16 cellular contexts compared by ENCODE assay signal in the genomic region with DNA sequence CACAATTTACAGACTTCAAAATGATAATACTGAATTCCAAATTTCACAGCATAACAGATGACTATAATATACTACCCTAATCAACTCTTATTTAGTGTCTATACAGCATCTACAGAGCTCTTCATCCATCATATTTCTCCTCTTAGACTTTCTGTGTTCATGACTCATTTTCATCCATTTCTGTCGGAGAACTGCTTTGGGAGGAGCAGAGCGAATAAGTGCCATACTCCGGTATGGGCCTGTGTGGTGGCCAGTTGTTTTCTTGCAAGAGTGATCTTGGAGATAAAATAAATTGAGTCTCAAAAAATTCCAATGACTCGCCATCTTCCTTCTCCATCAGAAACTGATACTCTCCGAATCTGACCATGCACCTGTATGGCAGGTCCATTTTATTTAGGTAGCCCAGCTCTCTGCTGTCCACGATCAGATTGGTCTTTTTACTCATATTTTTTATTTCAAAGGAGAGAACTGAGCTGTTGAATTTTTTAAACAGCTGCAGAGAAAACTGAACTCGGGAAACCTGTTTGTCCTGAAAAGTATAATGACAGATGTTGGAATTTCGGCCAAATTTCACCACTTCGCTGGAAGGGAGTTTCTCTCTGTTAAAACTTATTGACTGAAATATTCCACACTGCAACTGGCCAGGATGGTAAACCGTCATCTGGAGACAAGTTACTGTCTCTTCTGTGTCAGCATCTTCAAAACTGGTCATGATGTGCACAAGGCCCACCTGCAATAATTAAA. TPM values are rescaled to one million over a fixed set of nuclear protein-coding genes. Genes with fewer than 3 reads are reported as not detected.
DNase-seq lines count a peak whose midpoint lies in the region; ATAC-seq and TF ChIP-seq lines count a peak whose summit lies in the region.
"Had no signal": no experiment of that assay in that cellular context is flagged by ENCODE, and none has a peak within 500 bp of the region (broad histone marks: within the 10 kb centered on the region; RNA-seq: fewer than 3 reads in every experiment).

No MANE protein-coding gene starts in this region.

- no peak overlapping the region for H2AFZ ChIP-seq in OCI-LY7 (ENCODE audit: low read length)

- H3K9me2 ChIP-seq in OCI-LY7 (ENCODE audit: insufficient read depth, low read length): no peaks in the 10 kb centered on the region

- H4K20me1 ChIP-seq in OCI-LY7 (ENCODE audit: insufficient read depth, low read length): peaks cover 31% of the 10 kb centered on the region

- no peaks in the 10 kb centered on the region for H3K9me3 Mint-ChIP-seq in activated naive CD4-positive, alpha-beta T cell treated with anti-CD3 and anti-CD28 coated beads, Interleukin-2, amount 50 U/mL, for 24 hours
- no peaks in the 10 kb centered on the region for H3K9me3 Mint-ChIP-seq in activated naive CD4-positive, alpha-beta T cell treated with anti-CD3 and anti-CD28 coated beads, Interleukin-2, amount 50 U/mL, for 72 hours
- H3K9me3 Mint-ChIP-seq in type B pancreatic cell: no peaks in the 10 kb centered on the region
- H3K9me3 Mint-ChIP-seq: activated T-helper 2 cell treated with anti-CD3 and anti-CD28 coated beads, Interferon-gamma antibody, Interleukin-2, Interleukin-4, amounts not matched to agents 10 μg/mL and 5 μg/mL and 100 μg/mL, durations not matched to agents 14 hours and 24 hours and 36 hours had no signal

- CTCF ChIA-PET in OCI-LY7 (lab: Charles Lee; ENCODE audit: unreplicated experiment): no interaction called here

- H3K36me3 Mint-ChIP-seq in activated naive CD4-positive, alpha-beta T cell treated with anti-CD3 and anti-CD28 coated beads, Interleukin-2, amount 50 U/mL, for 24 hours: peaks cover 16% of the 10 kb centered on the region
- H3K36me3 Mint-ChIP-seq in activated naive CD4-positive, alpha-beta T cell treated with anti-CD3 and anti-CD28 coated beads, Interleukin-2, amount 50 U/mL, for 72 hours: peaks cover 4 to 44% of the 10 kb centered on the region in 2 donors
- peaks cover 14% of the 10 kb centered on the region for H3K36me3 Mint-ChIP-seq in type B pancreatic cell

- H3K4me3 ChIP-seq in OCI-LY7 (ENCODE audit: low read depth, low read length, poor library complexity, severe bottlenecking): peak overlapping the region; percentile 4
- H3K4me3 ChIP-seq: heart left ventricle, mucosa of descending colon, spleen had no signal

- intact Hi-C loops in OCI-LY7 (cut with micrococcal nuclease; ENCODE audit: unreplicated experiment): no loop called here

- no peak for ATAC-seq in activated naive CD4-positive, alpha-beta T cell treated with anti-CD3 and anti-CD28 coated beads, Interleukin-2, amount 50 U/mL, for 72 hours
- ATAC-seq: mucosa of descending colon had no signal

- H3K79me2 ChIP-seq in OCI-LY7 (ENCODE audit: insufficient read depth, low read depth, low read length): peaks cover 88% of the 10 kb centered on the region

- H3K27ac Mint-ChIP-seq in activated naive CD4-positive, alpha-beta T cell treated with anti-CD3 and anti-CD28 coated beads, Interleukin-2, amount 50 U/mL, for 24 hours: peak overlapping the region; percentile 76
- no peak overlapping the region for H3K27ac Mint-ChIP-seq in activated naive CD4-positive, alpha-beta T cell treated with anti-CD3 and anti-CD28 coated beads, Interleukin-2, amount 50 U/mL, for 72 hours
- peak overlapping the region; percentile 65 for H3K27ac Mint-ChIP-seq in type B pancreatic cell
- H3K27ac Mint-ChIP-seq: activated T-helper 2 cell treated with anti-CD3 and anti-CD28 coated beads, Interferon-gamma antibody, Interleukin-2, Interleukin-4, amounts not matched to agents 10 μg/mL and 5 μg/mL and 100 μg/mL, durations not matched to agents 14 hours and 24 hours and 36 hours had no signal

- H3K9me3 ChIP-seq in OCI-LY7 (ENCODE audit: low read length): peaks cover 16% of the 10 kb centered on the region
- H3K9me3 ChIP-seq: heart left ventricle, mucosa of descending colon, spleen had no signal

- H3K4me2 ChIP-seq in OCI-LY7 (ENCODE audit: low read length): peak overlapping the region; percentile 96; the same call in 1 of the 2 replicates

- H3K4me1 Mint-ChIP-seq in activated naive CD4-positive, alpha-beta T cell treated with anti-CD3 and anti-CD28 coated beads, Interleukin-2, amount 50 U/mL, for 24 hours: peaks cover 75% of the 10 kb centered on the region
- peaks cover 14% of the 10 kb centered on the region for H3K4me1 Mint-ChIP-seq in type B pancreatic cell (ENCODE audit: unreplicated experiment)

- TF ChIP-seq CTCF in OCI-LY7 (conservative IDR thresholded peaks at IDR 0.05; ENCODE audit: low read length) (no peak), type B pancreatic cell (conservative IDR thresholded peaks at IDR 0.05) (no peak)

- POLR2A ChIA-PET in OCI-LY7 (lab: Charles Lee): interaction anchor here (0.6 to 1.8 kb wide), 6 partner anchors 8 to 130 kb away, joined by 3 to 4 read pairs (median 3); a partner anchor contains a TSS

- H3K27ac ChIP-seq in OCI-LY7 (ENCODE audit: low read depth, low read length, poor library complexity, severe bottlenecking) (peak overlapping the region; percentile 75), epithelial cell of prostate (peak overlapping the region; percentile 60)

- DNase-seq in activated naive CD4-positive, alpha-beta T cell treated with anti-CD3 and anti-CD28 coated beads, Interleukin-2, amount 50 U/mL, for 72 hours (ENCODE audit: low spot score in 2 of 2): no peak
- DNase-seq in OCI-LY7 (ENCODE audit: low spot score) (no peak), epithelial cell of prostate (ENCODE audit: low read depth, low spot score) (no peak), type B pancreatic cell (ENCODE audit: extremely low spot score, unreplicated experiment) (no peak), DMS79 treated with DMSO at 0.1 percent for 48 hours (lab: John Stamatoyannopoulos, UW) (no peak), mucosa of gallbladder (ENCODE audit: low spot score) (no peak)
- no peak for DNase-seq in central memory CD4-positive, alpha-beta T cell
- DNase-seq: heart left ventricle; KBM-7; mucosa of descending colon; NCI-H1436; SHP77; spleen; stimulated activated naive CD4-positive, alpha-beta T cell had no signal

- BruUV-seq in OCI-LY7 (replicated peaks; lab: Mats Ljungman, UMichigan): no TSS peak

- H3K4me1 ChIP-seq in OCI-LY7 (ENCODE audit: insufficient read depth, low read length, poor library complexity, severe bottlenecking): peaks cover 50% of the 10 kb centered on the region

- no peak overlapping the region for H3K4me3 Mint-ChIP-seq in activated naive CD4-positive, alpha-beta T cell treated with anti-CD3 and anti-CD28 coated beads, Interleukin-2, amount 50 U/mL, for 24 hours
- H3K4me3 Mint-ChIP-seq in type B pancreatic cell: peak overlapping the region; percentile 48

- no peaks in the 10 kb centered on the region for H3K27me3 Mint-ChIP-seq in activated naive CD4-positive, alpha-beta T cell treated with anti-CD3 and anti-CD28 coated beads, Interleukin-2, amount 50 U/mL, for 24 hours
- H3K27me3 Mint-ChIP-seq in type B pancreatic cell: no peaks in the 10 kb centered on the region

- peaks cover 80% of the 10 kb centered on the region for H3K36me3 ChIP-seq in OCI-LY7 (ENCODE audit: insufficient read depth, low read length)

RNA-seq across cellular contexts. Expression of a gene that starts 7.8 kb away (rescaled TPM):
- 10 to 100 TPM; 34.3 to 62.9 TPM for total RNA-seq in activated naive CD4-positive, alpha-beta T cell treated with anti-CD3 and anti-CD28 coated beads, Interleukin-2, amount 50 U/mL, for 72 hours
- total RNA-seq in OCI-LY7 (2014; rRNA removed; shearing (Covaris generic)): 82.9 and 84.0 TPM in 2 replicates
- 70.0 and 93.6 TPM in 2 replicates for total RNA-seq in OCI-LY7 (2022)
- 13.7 and 15.6 TPM in 2 replicates for total RNA-seq in type B pancreatic cell (ENCODE audit: low replicate concordance)
- total RNA-seq in mucosa of gallbladder: 9.6 TPM

RNA-seq across cellular contexts. Expression of a gene that starts 19.3 kb away (rescaled TPM):
- total RNA-seq in activated naive CD4-positive, alpha-beta T cell treated with anti-CD3 and anti-CD28 coated beads, Interleukin-2, amount 50 U/mL, for 72 hours: 10 to 100 TPM; 32.7 to 65.8 TPM
- total RNA-seq in OCI-LY7 (2014; rRNA removed; shearing (Covaris generic)): 22.5 and 33.7 TPM in 2 replicates
- total RNA-seq in OCI-LY7 (2022) (51.1 and 73.0 TPM in 2 replicates), type B pancreatic cell (ENCODE audit: low replicate concordance) (6.7 and 9.5 TPM in 2 replicates), mucosa of gallbladder (21.3 TPM)

RNA-seq across cellular contexts. Expression of a gene that starts 46.3 kb away (rescaled TPM):
- 10 to 100 TPM; 15.0 to 19.2 TPM for total RNA-seq in activated naive CD4-positive, alpha-beta T cell treated with anti-CD3 and anti-CD28 coated beads, Interleukin-2, amount 50 U/mL, for 72 hours
- total RNA-seq in OCI-LY7 (2014; rRNA removed; shearing (Covaris generic)): 18.2 and 24.9 TPM in 2 replicates
- total RNA-seq in OCI-LY7 (2022) (39.2 and 44.5 TPM in 2 replicates), type B pancreatic cell (ENCODE audit: low replicate concordance) (14.5 and 18.9 TPM in 2 replicates), mucosa of gallbladder (26.1 TPM)

Comparison
In these comparisons a context has a peak if more than half of its experiments do, and no peak if none do; other contexts are left out.
1. H3K27ac Mint-ChIP-seq: peak in activated naive CD4-positive, alpha-beta T cell treated with anti-CD3 and anti-CD28 coated beads, Interleukin-2, amount 50 U/mL, for 24 hours (single experiment) and type B pancreatic cell (single experiment); none in activated naive CD4-positive, alpha-beta T cell treated with anti-CD3 and anti-CD28 coated beads, Interleukin-2, amount 50 U/mL, for 72 hours (0 of 2).